ENCODE assay signal across 17 cellular contexts in the genomic region with DNA sequence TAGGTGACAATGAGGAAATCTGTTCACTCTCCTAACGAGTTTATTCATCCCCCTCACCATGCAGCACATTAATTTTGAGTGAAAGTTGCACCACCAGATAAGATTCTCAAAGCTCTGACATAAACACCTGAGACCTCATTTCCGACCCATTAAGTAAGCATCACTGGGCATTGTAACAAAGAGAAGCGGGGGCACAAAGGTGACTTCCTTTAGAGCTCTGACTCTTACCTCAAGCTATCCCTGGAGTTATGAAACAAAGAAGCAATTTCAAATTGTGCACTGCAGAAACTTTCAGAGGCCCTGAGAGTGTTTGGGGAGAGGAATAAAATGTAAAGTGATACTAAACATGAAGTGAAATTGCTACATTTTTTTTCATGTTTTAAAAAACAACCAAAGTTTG. TPM values are rescaled to one million over a fixed set of nuclear protein-coding genes. Genes with fewer than 3 reads are reported as not detected.
DNase-seq lines count a peak whose midpoint lies in the region; ATAC-seq, FAIRE-seq and TF ChIP-seq lines count a peak whose summit lies in the region.
"Had no signal": no experiment of that assay in that cellular context is flagged by ENCODE, and none has a peak within 500 bp of the region (broad histone marks: within the 10 kb centered on the region; RNA-seq: fewer than 3 reads in every experiment).

No MANE protein-coding gene starts in this region.

- no peak overlapping the region for H3K4me3 Mint-ChIP-seq in activated CD4-positive, alpha-beta T cell treated with anti-CD3 and anti-CD28 coated beads for 36 hours
- H3K4me3 Mint-ChIP-seq: activated T-helper 1 cell treated with anti-CD3 and anti-CD28 coated beads, Interleukin-12 subunit alpha, Interleukin-12 subunit beta, Interleukin-2, Interleukin-4 antibody, amounts not matched to agents 30 ng/mL and 10 ng/mL and 1 ng/mL, durations not matched to agents 14 hours and 24 hours and 36 hours; natural killer cell treated with Interleukin-12 subunit alpha and Interleukin-12 subunit beta and Interleukin-15 and Interleukin-18, amount 100 ng/mL, for 72 hours had no signal

- H3K27me3 Mint-ChIP-seq in activated CD4-positive, alpha-beta T cell treated with anti-CD3 and anti-CD28 coated beads for 36 hours = no peaks in the 10 kb centered on the region

- H3K4me3 ChIP-seq in pancreas = no peak overlapping the region
- H3K4me3 ChIP-seq: cardiac muscle cell, spleen had no signal

- peak overlapping the region in 2 of 4 donors; percentile 52 to 57 for H3K27ac ChIP-seq in pancreas
- H3K27ac ChIP-seq: cardiac muscle cell, VCaP had no signal

- H3K4me1 ChIP-seq in pancreas = peaks cover 0 to 3% (median 0%) of the 10 kb centered on the region in 3 donors

- TF ChIP-seq CTCF in pancreas (IDR thresholded peaks at IDR 0.05) = no peak

- FAIRE-seq in pancreas (lab: Jason Lieb, UNC) = no peak
- FAIRE-seq: A204.1, RCC 7860 had no signal

- DNase-seq in activated CD4-positive, alpha-beta T cell treated with anti-CD3 and anti-CD28 coated beads for 36 hours = no peak
- no peak for DNase-seq in activated CD4-positive, alpha-beta T cell treated with anti-CD3 and anti-CD28 coated beads, Interleukin-2, amount 50 U/mL, for 4 hours
- DNase-seq in M059J (ENCODE audit: low read depth) = peak; percentile 38
- DNase-seq in pancreas = no peak
- no peak for DNase-seq in GF-D8 (lab: John Stamatoyannopoulos, UW)
- DNase-seq in germinal center (ENCODE audit: low spot score) = no peak
- no peak for DNase-seq in effector CD8-positive, alpha-beta T cell (lab: John Stamatoyannopoulos, UW)
- DNase-seq: DMS79 treated with DMSO at 0.1 percent for 48 hours, NCI-H2081, spleen had no signal

- no peaks in the 10 kb centered on the region for H3K36me3 Mint-ChIP-seq in activated CD4-positive, alpha-beta T cell treated with anti-CD3 and anti-CD28 coated beads for 36 hours (ENCODE audit: low read depth)
- H3K36me3 Mint-ChIP-seq: natural killer cell treated with Interleukin-12 subunit alpha and Interleukin-12 subunit beta and Interleukin-15 and Interleukin-18, amount 100 ng/mL, for 72 hours had no signal

- no peaks in the 10 kb centered on the region for H3K9me3 ChIP-seq in pancreas
- H3K9me3 ChIP-seq: spleen had no signal

- intact Hi-C loops in activated CD4-positive, alpha-beta T cell treated with anti-CD3 and anti-CD28 coated beads for 36 hours (cut with DNase I, micrococcal nuclease) = no loop called here
- intact Hi-C loops in pancreas (cut with DNase I) = no loop called here

- CTCF ChIA-PET in activated CD4-positive, alpha-beta T cell treated with anti-CD3 and anti-CD28 coated beads for 36 hours (lab: Charles Lee) = interaction anchor here (0.6 to 1.0 kb wide), 3 partner anchors 70 to 1471 kb away, joined by 3 to 4 read pairs (median 3); no protein-coding TSS in a partner anchor

- no peaks in the 10 kb centered on the region for H3K36me3 ChIP-seq in pancreas
- H3K36me3 ChIP-seq: cardiac muscle cell, spleen had no signal

- WGBS in pancreas, 2 donors = 43 to 49% methylated on average over 3 of the region's 3 CpGs

- peaks cover 24% of the 10 kb centered on the region for H3K4me1 Mint-ChIP-seq in activated CD4-positive, alpha-beta T cell treated with anti-CD3 and anti-CD28 coated beads for 36 hours

- peak overlapping the region; percentile 14 for H3K27ac Mint-ChIP-seq in activated CD4-positive, alpha-beta T cell treated with anti-CD3 and anti-CD28 coated beads for 36 hours
- H3K27ac Mint-ChIP-seq: activated T-helper 1 cell treated with anti-CD3 and anti-CD28 coated beads, Interleukin-12 subunit alpha, Interleukin-12 subunit beta, Interleukin-2, Interleukin-4 antibody, amounts not matched to agents 30 ng/mL and 10 ng/mL and 1 ng/mL, durations not matched to agents 14 hours and 24 hours and 36 hours; natural killer cell treated with Interleukin-12 subunit alpha and Interleukin-12 subunit beta and Interleukin-15 and Interleukin-18, amount 100 ng/mL, for 72 hours had no signal

- ATAC-seq in activated CD4-positive, alpha-beta T cell treated with anti-CD3 and anti-CD28 coated beads for 36 hours = peak; percentile 63
- ATAC-seq in GM21825 (IDR thresholded peaks at IDR 0.05; ENCODE audit: unreplicated experiment) (peak; percentile 46), pancreas (peak; percentile 11 to 48 (median 28))
- ATAC-seq: natural killer cell treated with Interleukin-12 subunit alpha and Interleukin-12 subunit beta and Interleukin-15 and Interleukin-18, amount 100 ng/mL, for 72 hours had no signal

- no peaks in the 10 kb centered on the region for H3K27me3 ChIP-seq in pancreas
- H3K27me3 ChIP-seq: cardiac muscle cell, spleen had no signal

- POLR2A ChIA-PET in activated CD4-positive, alpha-beta T cell treated with anti-CD3 and anti-CD28 coated beads for 36 hours (lab: Charles Lee) = interaction anchor here (1.4 kb wide), 1 partner anchor 9 kb away, joined by 7 read pairs; no protein-coding TSS in a partner anchor

- peaks cover 4% of the 10 kb centered on the region for H3K9me3 Mint-ChIP-seq in activated CD4-positive, alpha-beta T cell treated with anti-CD3 and anti-CD28 coated beads for 36 hours (ENCODE audit: low read depth)
- H3K9me3 Mint-ChIP-seq: activated T-helper 1 cell treated with anti-CD3 and anti-CD28 coated beads, Interleukin-12 subunit alpha, Interleukin-12 subunit beta, Interleukin-2, Interleukin-4 antibody, amounts not matched to agents 30 ng/mL and 10 ng/mL and 1 ng/mL, durations not matched to agents 14 hours and 24 hours and 36 hours; natural killer cell treated with Interleukin-12 subunit alpha and Interleukin-12 subunit beta and Interleukin-15 and Interleukin-18, amount 100 ng/mL, for 72 hours had no signal

RNA-seq across cellular contexts. Expression of a gene that starts 29.5 kb away (rescaled TPM):
- 10 to 100 TPM; 28.7 to 38.7 TPM for total RNA-seq in activated CD4-positive, alpha-beta T cell treated with anti-CD3 and anti-CD28 coated beads for 36 hours
- total RNA-seq in M059J (2014; rRNA removed; shearing (Covaris generic)) = 196 and 216 TPM in 2 replicates
- total RNA-seq in pancreas = 10 to 100 TPM in 3 of 6 donors, 1 to 10 TPM in 3; 6.4 to 25.4 (median 10.7) TPM
- 10 to 100 TPM in 1 of 2 donors, 1 to 10 TPM in 1; 7.9 to 35.4 TPM for polyA plus RNA-seq in pancreas
